Comparison of ENCODE assay signal across 23 cellular contexts in genomic region chr1:46114925-46115603, GRCh38. TPM values are rescaled to one million over a fixed set of nuclear protein-coding genes. Genes with fewer than 3 reads are reported as not detected.
A peak's percentile ranks its signal among the peaks of the same experiment; 100 is the strongest.
DNase-seq lines count a peak whose midpoint lies in the region; ATAC-seq, FAIRE-seq and TF ChIP-seq lines count a peak whose summit lies in the region.
"Had no signal": no experiment of that assay in that cellular context is flagged by ENCODE, and none has a peak within 500 bp of the region (broad histone marks: within the 10 kb centered on the region; RNA-seq: fewer than 3 reads in every experiment).

No MANE protein-coding gene starts in this region.

- no peak for FAIRE-seq in A549 (lab: Jason Lieb, UNC)
- FAIRE-seq: D721Med, frontal cortex, pancreas had no signal

- H2AFZ ChIP-seq in GM23338 = no peak overlapping the region
- H2AFZ ChIP-seq in PC-9 = no peak overlapping the region

- H3K9me3 ChIP-seq in A549 = no peaks in the 10 kb centered on the region
- H3K9me3 ChIP-seq in PC-9 (ENCODE audit: insufficient read depth, low read depth) = no peaks in the 10 kb centered on the region
- H3K9me3 ChIP-seq in iPS-20b (ENCODE audit: insufficient read depth, low read depth, low read length) = no peaks in the 10 kb centered on the region
- H3K9me3 ChIP-seq: adrenal gland, pancreas had no signal

- BruUV-seq in PC-9 (replicated peaks; lab: Mats Ljungman, UMichigan) = no TSS peak

- no peak overlapping the region for H3K27ac ChIP-seq in A549
- no peak overlapping the region for H3K27ac ChIP-seq in GM23338 (ENCODE audit: low read depth)
- peak overlapping the region; percentile 2; the same call in 1 of the 2 replicates for H3K27ac ChIP-seq in PC-9
- no peak overlapping the region for H3K27ac ChIP-seq in iPS-20b (ENCODE audit: low read length)
- H3K27ac ChIP-seq: adrenal gland, pancreas, VCaP had no signal

- H4K20me1 ChIP-seq in GM23338 (replicated peaks; ENCODE audit: insufficient read depth) (no peaks in the 10 kb centered on the region), PC-9 (ENCODE audit: insufficient read depth) (peaks cover 59% of the 10 kb centered on the region)

- H3K9me3 Mint-ChIP-seq in GM23338 = no peaks in the 10 kb centered on the region
- H3K9me3 Mint-ChIP-seq: CD14-positive monocyte had no signal

- H3K4me3 Mint-ChIP-seq in GM23338 = no peak overlapping the region
- H3K4me3 Mint-ChIP-seq: CD14-positive monocyte had no signal

- POLR2A ChIA-PET in A549 (lab: Yijun Ruan, JAX) = no interaction called here
- POLR2A ChIA-PET in PC-9 (lab: Charles Lee; ENCODE audit: unreplicated experiment) = no interaction called here

- no peak for TF ChIP-seq EP300 in A549 (IDR thresholded peaks at IDR 0.05)

- peak overlapping the region; percentile 57; the same call in 1 of the 2 replicates for H3K27ac Mint-ChIP-seq in GM23338

- peak overlapping the region; percentile 39; the same call in 1 of the 2 replicates for H3K9ac ChIP-seq in iPS-20b (ENCODE audit: low read depth, low read length)

- CTCF ChIA-PET in A549 (lab: Yijun Ruan, JAX) (interaction anchor here (0.6 kb wide), 1 partner anchor 159 kb away, joined by 3 read pairs; no protein-coding TSS in a partner anchor), PC-9 (lab: Charles Lee) (interaction anchor here (0.5 to 0.6 kb wide), 2 partner anchors 75 to 108 kb away, joined by 4 to 5 read pairs; no protein-coding TSS in a partner anchor)

- H3K4me2 ChIP-seq in A549 = peak overlapping the region; percentile 31; the same call in 1 of the 3 replicates
- H3K4me2 ChIP-seq in GM23338 = peak overlapping the region; percentile 16
- H3K4me2 ChIP-seq in PC-9 = no peak overlapping the region

- WGBS in A549 (ENCODE audit: missing lambda C conversion rate) = 64% methylated on average over 2 of the region's 2 CpGs

- peaks cover 19% of the 10 kb centered on the region for H3K4me1 Mint-ChIP-seq in GM23338

- peaks cover 3% of the 10 kb centered on the region for H3K27me3 Mint-ChIP-seq in GM23338 (ENCODE audit: insufficient read depth, low read depth, poor library complexity)

- TF ChIP-seq CTCF in A549 (IDR thresholded peaks at IDR 0.05) (no peak), GM23338 (conservative IDR thresholded peaks at IDR 0.05; ENCODE audit: low read depth in 2 of 2) (no peak), PC-9 (conservative IDR thresholded peaks at IDR 0.05) (no peak)

- intact Hi-C loops in PC-9 (cut with micrococcal nuclease; ENCODE audit: unreplicated experiment) = no loop called here

- DNase-seq in A549 (ENCODE audit: low read depth in 1 of 2, low spot score in 1 of 2) (no peak), GM23338 (ENCODE audit: low spot score) (no peak), PC-9 (no peak), NCI-H1436 treated with DMSO at 0.1 percent for 48 hours (lab: John Stamatoyannopoulos, UW) (no peak), hypothalamus (lab: John Stamatoyannopoulos, UW) (no peak)
- DNase-seq in effector CD8-positive, alpha-beta T cell (lab: John Stamatoyannopoulos, UW) = no peak
- DNase-seq: activated gamma-delta T cell, adrenal gland, GOT3, kidney glomerular epithelial cell, NCI-H1694, pancreas, PC-3, right cardiac atrium, T-helper 2 cell had no signal

- H3K36me3 ChIP-seq in GM23338 (ENCODE audit: insufficient read depth) = no peaks in the 10 kb centered on the region
- H3K36me3 ChIP-seq in PC-9 (ENCODE audit: low read depth) = 0 out of 2 replicates have a peak, but pooled peaks cover 18% of the 10 kb centered on the region
- no peaks in the 10 kb centered on the region for H3K36me3 ChIP-seq in iPS-20b (ENCODE audit: insufficient read depth, low read depth, low read length)
- H3K36me3 ChIP-seq: adrenal gland, pancreas had no signal

- H3K4me3 ChIP-seq in A549 = no peak overlapping the region
- 0 out of 2 replicates have a peak overlapping the region, but pooled peaks have one; percentile 3 for H3K4me3 ChIP-seq in GM23338
- H3K4me3 ChIP-seq in PC-9 = no peak overlapping the region
- no peak overlapping the region for H3K4me3 ChIP-seq in iPS-20b (ENCODE audit: low read length)
- H3K4me3 ChIP-seq: adrenal gland, pancreas had no signal

- H3F3A ChIP-seq in GM23338 (replicated peaks; ENCODE audit: low read depth) = no peaks in the 10 kb centered on the region
- peaks cover 40% of the 10 kb centered on the region for H3F3A ChIP-seq in PC-9 (ENCODE audit: insufficient read depth, low read depth)

- ATAC-seq in A549 (no peak), GM23338 (peak; percentile 26; the same call in 1 of the 3 replicates), HG03045 (IDR thresholded peaks at IDR 0.05; ENCODE audit: unreplicated experiment) (no peak)
- ATAC-seq: pancreas, PC-3, right cardiac atrium had no signal

- TF ChIP-seq RAD21 in A549 (conservative IDR thresholded peaks at IDR 0.05 in 1 of 2, IDR thresholded peaks at IDR 0.05 in 1 of 2) = no peak

- H3K27me3 ChIP-seq in GM23338 (ENCODE audit: insufficient read depth) (no peaks in the 10 kb centered on the region), PC-9 (ENCODE audit: insufficient read depth, low read depth) (no peaks in the 10 kb centered on the region), iPS-20b (ENCODE audit: insufficient read depth, low read length) (no peaks in the 10 kb centered on the region)
- H3K27me3 ChIP-seq: adrenal gland, pancreas had no signal

- no peaks in the 10 kb centered on the region for H3K36me3 Mint-ChIP-seq in GM23338 (ENCODE audit: low read depth)
- H3K36me3 Mint-ChIP-seq: CD14-positive monocyte had no signal

- H3K9me2 ChIP-seq in GM23338 (ENCODE audit: insufficient read depth) = peaks cover 4% of the 10 kb centered on the region; the same call in 1 of the 2 replicates
- no peaks in the 10 kb centered on the region for H3K9me2 ChIP-seq in PC-9 (ENCODE audit: insufficient read depth)

- H3K79me2 ChIP-seq in GM23338 (replicated peaks; ENCODE audit: insufficient read depth) (peaks cover 13% of the 10 kb centered on the region), PC-9 (ENCODE audit: low read depth) (peaks cover 99% of the 10 kb centered on the region)

- no peak for TF ChIP-seq POLR2A in A549 (IDR thresholded peaks at IDR 0.05; ENCODE audit: low read length)

- no peaks in the 10 kb centered on the region for H3K4me1 ChIP-seq in A549
- H3K4me1 ChIP-seq in GM23338 (ENCODE audit: insufficient read depth) = peaks cover 15% of the 10 kb centered on the region; the same call in 1 of the 2 replicates
- peaks cover 15% of the 10 kb centered on the region; the same call in 1 of the 2 replicates for H3K4me1 ChIP-seq in PC-9 (replicated peaks; ENCODE audit: insufficient read depth)
- peaks cover 9% of the 10 kb centered on the region; the same call in 1 of the 2 replicates for H3K4me1 ChIP-seq in iPS-20b (ENCODE audit: insufficient read depth, low read length)
- H3K4me1 ChIP-seq: pancreas had no signal

TF ChIP-seq in A549, 52 proteins besides CTCF, POLR2A, EP300 and RAD21:
- no peak for TF ChIP-seq MAZ (IDR thresholded peaks at IDR 0.05; ENCODE audit: borderline replicate concordance, low read depth, low read length)
- peak; percentile 65 for TF ChIP-seq MAFK (IDR thresholded peaks at IDR 0.05; ENCODE audit: partially characterized antibody)
- TF ChIP-seq NFE2L2 (conservative IDR thresholded peaks at IDR 0.05; ENCODE audit: low read length) = no peak
- TF ChIP-seq TFCP2L1 (CRISPR knock-in tag; IDR thresholded peaks at IDR 0.05) = no peak
- no peak for TF ChIP-seq FOSL2 (IDR thresholded peaks at IDR 0.05)
- no peak for TF ChIP-seq FOSL2 (CRISPR knock-in tag; IDR thresholded peaks at IDR 0.05)
- no peak for TF ChIP-seq FOXS1 (CRISPR knock-in tag; IDR thresholded peaks at IDR 0.05)
- TF ChIP-seq KDM1A (IDR thresholded peaks at IDR 0.05; ENCODE audit: low read depth) = no peak

TF ChIP-seq in GM23338, 12 proteins besides CTCF, POLR2A, EP300 and RAD21 (continues in another document):
- TF ChIP-seq CREB1 (CRISPR knock-in tag; IDR thresholded peaks at IDR 0.05; ENCODE audit: low read depth) (no peak), STAT1 (IDR thresholded peaks at IDR 0.05; ENCODE audit: unreplicated experiment) (no peak)

RNA-seq across cellular contexts. Expression of gene PIK3R3, which starts 17.4 kb away (rescaled TPM):
- polyA plus RNA-seq in A549 (2011; rRNA removed) (1.6 and 2.2 TPM in 2 replicates), A549 (2017; fragmentation: RNase III; extraction: RNeasy Plus Mini Kit Qiagen cat#74134 plus additional on column Dnase treatment) (1.8 to 2.1 TPM (median 2.0 TPM) in 3 replicates), GM23338 (2016; fragmentation: Nextera tagmentation; extraction: Ambion mirVana) (7.3 and 7.5 TPM in 2 replicates)
- polyA plus RNA-seq in A549 (2012; cell fraction: cytosol; rRNA removed) = 0.40 and 0.48 TPM in 2 replicates
- polyA plus RNA-seq in A549 (2012; cell fraction: nucleus; rRNA removed) = 0.42 and 0.73 TPM in 2 replicates
- polyA minus RNA-seq in A549 (2011; rRNA and poly(A)+ RNA removed) = 2.0 and 2.2 TPM in 2 replicates
- 8.0 and 8.6 TPM in 2 replicates for total RNA-seq in GM23338 (2014; rRNA removed; shearing (Covaris generic))
- 19.6 and 44.2 TPM in 2 replicates for total RNA-seq in PC-9 (2021)

RNA-seq across cellular contexts. Expression of gene TSPAN1, which starts 59.8 kb away (rescaled TPM):
- polyA plus RNA-seq in A549 (2011; rRNA removed) (2.1 and 3.1 TPM in 2 replicates), A549 (2017; fragmentation: RNase III; extraction: RNeasy Plus Mini Kit Qiagen cat#74134 plus additional on column Dnase treatment) (1.8 to 3.1 TPM (median 2.1 TPM) in 3 replicates), GM23338 (2016; fragmentation: Nextera tagmentation; extraction: Ambion mirVana) (not detected in 2 replicates)
- polyA plus RNA-seq in A549 (2012; cell fraction: cytosol; rRNA removed) = 1.6 TPM in 2 replicates
- polyA plus RNA-seq in A549 (2012; cell fraction: nucleus; rRNA removed) = 2.3 and 2.6 TPM in 2 replicates
- polyA minus RNA-seq in A549 (2011; rRNA and poly(A)+ RNA removed) = 1.7 and 1.8 TPM in 2 replicates
- not detected in 2 replicates for total RNA-seq in GM23338 (2014; rRNA removed; shearing (Covaris generic))
- total RNA-seq in PC-9 (2021) = 134 and 139 TPM in 2 replicates
- total RNA-seq: A673, lung microvascular endothelial cell had no signal
- polyA plus RNA-seq: CD14-positive monocyte had no signal

Comparison
In these comparisons a context has a peak if more than half of its experiments do, and no peak if none do; other contexts are left out.
1. RNA of gene TSPAN1, which starts 59.8 kb away (total RNA-seq): 134 to 139 TPM in PC-9; not detected in GM23338; every median in the first group is over 100 times any median in the second.